9 cellular contexts compared by ENCODE assay signal in the genomic region with DNA sequence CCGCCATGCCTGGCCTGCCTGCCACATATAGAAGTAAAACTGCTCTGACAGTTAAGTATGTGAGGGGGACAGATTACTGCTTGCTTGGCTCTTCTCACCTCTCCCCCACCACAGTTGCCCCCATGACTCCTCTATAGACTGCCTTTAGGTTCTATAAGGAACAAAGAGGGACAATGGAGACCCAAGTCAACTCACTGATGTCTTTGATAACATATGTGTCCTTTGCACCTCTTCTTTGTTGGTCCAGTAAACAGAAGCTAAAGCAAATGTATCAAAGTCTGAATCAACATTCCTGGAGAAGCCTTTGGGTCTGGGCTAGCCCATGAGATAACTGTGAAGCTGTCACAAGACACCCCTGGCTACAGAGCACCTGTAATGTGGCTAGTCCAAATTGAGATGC. TPM values are rescaled to one million over a fixed set of nuclear protein-coding genes. Genes with fewer than 3 reads are reported as not detected.
"Had no signal": no experiment of that assay in that cellular context is flagged by ENCODE, and none has a peak within 500 bp of the region (broad histone marks: within the 10 kb centered on the region; RNA-seq: fewer than 3 reads in every experiment).

No MANE protein-coding gene starts in this region.

- H3K9me3 ChIP-seq: HAP-1 had no signal

- FAIRE-seq: K562 had no signal

- ATAC-seq: HCT116, K562 had no signal

- H3K36me3 ChIP-seq: HAP-1 had no signal

- H3K4me3 ChIP-seq: GM23248, HAP-1, K562 had no signal

- H3K27ac ChIP-seq: GM23248, HL-60 had no signal

- DNase-seq: GM23248, GOT3, H7, HFFc6, IMR-90 had no signal

- H2AFZ ChIP-seq: GM23248 had no signal

- H3K4me1 ChIP-seq: HAP-1 had no signal

- H3K9ac ChIP-seq: GM23248 had no signal

RNA-seq across cellular contexts. Expression of a gene that starts 38.9 kb away (rescaled TPM):
- total RNA-seq: HFFc6, K562 had no signal
